Comparison of ENCODE assay signal across 1 cellular context in the genomic region with DNA sequence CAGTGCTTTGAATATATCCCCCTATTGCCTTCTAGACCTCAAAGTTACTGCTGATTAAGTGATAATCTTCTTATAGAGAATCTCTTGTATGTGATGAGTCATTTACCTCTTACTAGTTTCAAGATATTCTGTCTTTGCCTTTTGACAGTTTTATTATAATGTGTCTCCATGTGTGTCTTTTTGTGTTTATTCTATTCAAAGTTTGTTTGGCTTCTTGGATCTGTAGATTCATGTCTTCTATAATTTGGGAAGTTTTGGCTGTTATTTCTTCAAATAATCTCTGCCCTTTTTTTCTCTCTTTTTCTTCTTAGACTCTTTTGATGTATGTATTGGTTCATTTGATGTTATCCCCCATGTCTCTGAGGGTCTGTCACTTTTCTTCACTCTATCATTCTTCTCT.
TF ChIP-seq lines count a peak whose summit lies in the region.

No MANE protein-coding gene starts in this region.

TF ChIP-seq in HEK293, 187 proteins besides CTCF, POLR2A, EP300 and RAD21:
- TF ChIP-seq KLF9 (tag by site-specific recombination; IDR thresholded peaks at IDR 0.05; ENCODE audit: low read depth) (no peak), ZNF558 (tag by site-specific recombination; IDR thresholded peaks at IDR 0.05) (peak; percentile 94)
